ENCODE assay signal across 25 cellular contexts in the genomic region with DNA sequence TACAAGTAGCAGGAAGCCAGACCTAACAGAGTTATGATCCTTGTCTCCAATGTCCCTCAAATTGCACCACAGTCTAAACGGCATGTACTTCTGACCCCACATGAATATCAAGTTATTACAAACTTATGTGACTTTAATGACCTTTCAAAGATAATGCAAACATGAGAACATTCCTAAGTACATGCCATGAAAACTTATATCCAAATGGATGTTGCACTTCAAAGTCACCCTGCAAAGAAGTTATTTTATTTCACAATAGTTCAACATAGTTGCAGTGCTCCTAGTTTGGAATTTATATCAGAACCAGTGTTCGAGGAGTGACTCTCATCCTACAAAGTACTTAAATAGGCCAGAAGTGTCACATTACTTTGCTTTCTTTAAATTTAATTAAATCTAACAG.
"Had no signal": no experiment of that assay in that cellular context is flagged by ENCODE, and none has a peak within 500 bp of the region (broad histone marks: within the 10 kb centered on the region; RNA-seq: fewer than 3 reads in every experiment).

No MANE protein-coding gene starts in this region.

- FAIRE-seq: kidney, urothelium cell line had no signal

- H3K4me1 Mint-ChIP-seq: nephron progenitor cell had no signal

- H3K27me3 ChIP-seq: cardiac muscle cell, tibial nerve had no signal

- H3K4me3 ChIP-seq: cardiac muscle cell, left ventricle myocardium inferior, tibial nerve had no signal

- ATAC-seq: activated CD8-positive, alpha-beta T cell treated with anti-CD3 and anti-CD28 coated beads for 36 hours; effector memory CD8-positive, alpha-beta T cell; SK-N-SH treated with all-trans-retinoic acid at 6 μM for 48 hours; stimulated activated naive CD8-positive, alpha-beta T cell treated with anti-CD3 and anti-CD28 coated beads, Interleukin-15, Interleukin-2, amounts not matched to agents 100 U/mL and 50 U/mL, for 24 hours had no signal

- H3K27me3 Mint-ChIP-seq: activated CD4-positive, alpha-beta T cell treated with anti-CD3 and anti-CD28 coated beads, Interleukin-2, amount 10 ng/mL, durations not matched to agents 24 days and 14 days; activated CD8-positive, alpha-beta T cell treated with anti-CD3 and anti-CD28 coated beads for 36 hours; activated T-cell treated with anti-CD3 and anti-CD28 coated beads, Interleukin-2, amount 50 U/mL, for 24 hours; effector memory CD8-positive, alpha-beta T cell had no signal

- H3K27ac Mint-ChIP-seq: activated CD4-positive, alpha-beta T cell treated with anti-CD3 and anti-CD28 coated beads, Interleukin-2, amount 10 ng/mL, durations not matched to agents 24 days and 14 days; activated CD8-positive, alpha-beta T cell treated with anti-CD3 and anti-CD28 coated beads for 36 hours; activated T-cell treated with anti-CD3 and anti-CD28 coated beads, Interleukin-2, amount 50 U/mL, for 24 hours; activated T-helper 2 cell treated with anti-CD3 and anti-CD28 coated beads, Interferon-gamma antibody, Interleukin-2, Interleukin-4, amounts not matched to agents 10 μg/mL and 5 μg/mL and 100 μg/mL, durations not matched to agents 14 hours and 24 hours and 36 hours; nephron progenitor cell had no signal

- H3K27ac ChIP-seq: cardiac muscle cell, left ventricle myocardium inferior, tibial nerve had no signal

- H3K36me3 ChIP-seq: cardiac muscle cell, left ventricle myocardium inferior, tibial nerve had no signal

- DNase-seq: activated CD4-positive, alpha-beta T cell treated with anti-CD3 and anti-CD28 coated beads, Interleukin-2, amount 10 ng/mL, durations not matched to agents 24 days and 14 days; activated CD8-positive, alpha-beta T cell treated with anti-CD3 and anti-CD28 coated beads for 36 hours; activated naive CD4-positive, alpha-beta T cell treated with Interleukin-2 at 50 U/mL for 16 hours; activated T-cell treated with anti-CD3 and anti-CD28 coated beads, Interleukin-2, amount 50 U/mL, for 24 hours; effector memory CD8-positive, alpha-beta T cell; hypothalamus; kidney; left ventricle myocardium inferior; mammary epithelial cell; midbrain; nephron progenitor cell; nucleus accumbens; posterior cingulate gyrus; retina; stimulated activated CD4-positive, alpha-beta T cell treated with anti-CD3 and anti-CD28 coated beads, Interleukin-12 subunit alpha, Interleukin-12 subunit beta, amount 100 ng/mL, for 4 hours; stimulated activated CD4-positive, alpha-beta T cell treated with anti-CD3 and anti-CD28 coated beads, Interleukin-1b, Interleukin-23, amount 100 ng/mL, for 48 hours; stimulated activated naive CD8-positive, alpha-beta T cell treated with anti-CD3 and anti-CD28 coated beads, Interleukin-15, Interleukin-2, amounts not matched to agents 100 U/mL and 50 U/mL, for 24 hours; substantia nigra; T-helper 1 cell; T1000 had no signal

- H3K4me3 Mint-ChIP-seq: activated CD4-positive, alpha-beta T cell treated with anti-CD3 and anti-CD28 coated beads, Interleukin-2, amount 10 ng/mL, durations not matched to agents 24 days and 14 days; activated CD8-positive, alpha-beta T cell treated with anti-CD3 and anti-CD28 coated beads for 36 hours; activated T-cell treated with anti-CD3 and anti-CD28 coated beads, Interleukin-2, amount 50 U/mL, for 24 hours; effector memory CD8-positive, alpha-beta T cell; nephron progenitor cell had no signal

- H3K9me3 ChIP-seq: left ventricle myocardium inferior, tibial nerve had no signal

- H3K9me3 Mint-ChIP-seq: activated CD8-positive, alpha-beta T cell treated with anti-CD3 and anti-CD28 coated beads for 36 hours; activated T-cell treated with anti-CD3 and anti-CD28 coated beads, Interleukin-2, amount 50 U/mL, for 24 hours; effector memory CD8-positive, alpha-beta T cell; nephron progenitor cell had no signal
